ENCODE assay signal across 1 cellular context in genomic region chr5:13941468-13941867, GRCh38.
TF ChIP-seq lines count a peak whose summit lies in the region.

No MANE protein-coding gene starts in this region.

TF ChIP-seq in GM23338, 12 proteins besides CTCF, POLR2A, EP300 and RAD21 (continued from another document):
- TF ChIP-seq CREB1 (CRISPR knock-in tag; IDR thresholded peaks at IDR 0.05; ENCODE audit: low read depth), result no peak
- TF ChIP-seq ETS1 (IDR thresholded peaks at IDR 0.05), result no peak
- no peak for TF ChIP-seq ZNF462 (CRISPR knock-in tag; IDR thresholded peaks at IDR 0.05)
- no peak for TF ChIP-seq EZH2 (IDR thresholded peaks at IDR 0.05; ENCODE audit: low read depth, unreplicated experiment)
- TF ChIP-seq EZH2phosphoT487 (IDR thresholded peaks at IDR 0.05; ENCODE audit: unreplicated experiment), result no peak
